In the genomic region with DNA sequence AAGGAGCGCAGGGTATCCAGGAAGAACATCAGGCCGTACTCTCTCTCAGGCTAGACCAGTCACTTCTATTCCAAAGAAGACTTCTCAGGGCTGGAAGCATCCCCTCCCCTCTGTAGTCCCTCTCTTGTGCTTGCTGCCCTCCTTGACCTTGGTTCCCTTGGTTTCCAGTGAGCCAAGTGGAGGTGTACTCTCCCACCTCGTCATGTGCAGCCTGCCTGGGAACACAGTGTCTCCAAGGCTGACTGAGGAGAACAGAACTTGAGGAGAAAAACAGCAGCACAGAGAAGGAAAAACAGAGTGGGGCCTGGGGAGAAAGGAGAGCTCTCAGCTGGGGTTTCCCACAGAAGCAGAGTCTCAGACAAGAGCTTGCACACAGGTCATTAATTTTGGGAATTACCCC, we compare ENCODE assay signal across 19 cellular contexts. TPM values are rescaled to one million over a fixed set of nuclear protein-coding genes. Genes with fewer than 3 reads are reported as not detected.
A peak's percentile ranks its signal among the peaks of the same experiment; 100 is the strongest.
DNase-seq lines count a peak whose midpoint lies in the region; ATAC-seq and TF ChIP-seq lines count a peak whose summit lies in the region.
"Had no signal": no experiment of that assay in that cellular context is flagged by ENCODE, and none has a peak within 500 bp of the region (broad histone marks: within the 10 kb centered on the region; RNA-seq: fewer than 3 reads in every experiment).

No MANE protein-coding gene starts in this region.

- peak overlapping the region; percentile 85 for H3K27ac Mint-ChIP-seq in activated CD4-positive, alpha-beta T cell treated with anti-CD3 and anti-CD28 coated beads for 36 hours
- H3K27ac Mint-ChIP-seq in activated naive CD8-positive, alpha-beta T cell treated with anti-CD3 and anti-CD28 coated beads, Interleukin-2, amount 50 U/mL, for 24 hours: peak overlapping the region; percentile 80
- peak overlapping the region; percentile 73 to 80 for H3K27ac Mint-ChIP-seq in natural killer cell

- peaks cover 12% of the 10 kb centered on the region for H3K36me3 ChIP-seq in OCI-LY3 (replicated peaks; ENCODE audit: low read depth, low read length)
- H3K36me3 ChIP-seq: heart left ventricle, prostate gland had no signal

- DNase-seq in activated CD4-positive, alpha-beta T cell treated with anti-CD3 and anti-CD28 coated beads for 36 hours: no peak
- DNase-seq in activated CD4-positive, alpha-beta T cell treated with anti-CD3 and anti-CD28 coated beads for 1 hour: no peak
- no peak for DNase-seq in activated naive CD8-positive, alpha-beta T cell treated with anti-CD3 and anti-CD28 coated beads, Interleukin-2, amount 50 U/mL, for 24 hours
- DNase-seq in natural killer cell (no peak), ACHN (no peak), superior temporal gyrus (ENCODE audit: extremely low spot score) (no peak)
- no peak for DNase-seq in stimulated activated naive CD4-positive, alpha-beta T cell treated with Interleukin-2 at 50 U/mL for 16 hours (lab: John Stamatoyannopoulos, UW)
- DNase-seq: DMS79 treated with DMSO at 0.1 percent for 48 hours, heart left ventricle, immature natural killer cell, NCI-H2081, NCI-H69, nephron progenitor cell, PC-3 had no signal

- H3K4me2 ChIP-seq in OCI-LY3 (ENCODE audit: low read length): peak overlapping the region; percentile 44
- H3K4me2 ChIP-seq: smooth muscle cell had no signal

- H3K4me1 Mint-ChIP-seq in activated CD4-positive, alpha-beta T cell treated with anti-CD3 and anti-CD28 coated beads for 36 hours: peaks cover 52% of the 10 kb centered on the region
- peaks cover 64% of the 10 kb centered on the region for H3K4me1 Mint-ChIP-seq in activated naive CD8-positive, alpha-beta T cell treated with anti-CD3 and anti-CD28 coated beads, Interleukin-2, amount 50 U/mL, for 24 hours
- H3K4me1 Mint-ChIP-seq in natural killer cell: peaks cover 32 to 51% of the 10 kb centered on the region in 2 donors

- in situ Hi-C loops in ACHN (cut with HindIII; ENCODE audit: low pct_ligation_motif_present, low pct_unique_long_range_greater_than_20kb, low sequenced_read_pairs): no loop called here

- no peaks in the 10 kb centered on the region for H4K20me1 ChIP-seq in OCI-LY3 (ENCODE audit: insufficient read depth, low read length)

- no peak overlapping the region for H3K4me3 ChIP-seq in OCI-LY3 (ENCODE audit: low read length)
- H3K4me3 ChIP-seq: heart left ventricle, prostate gland, smooth muscle cell had no signal

- H3K27ac ChIP-seq in OCI-LY3 (ENCODE audit: low read length): peak overlapping the region; percentile 2; the same call in 1 of the 2 replicates
- H3K27ac ChIP-seq: C4-2B, prostate gland had no signal

- peak; percentile 4 for ATAC-seq in activated CD4-positive, alpha-beta T cell treated with anti-CD3 and anti-CD28 coated beads for 36 hours
- no peak for ATAC-seq in activated naive CD8-positive, alpha-beta T cell treated with anti-CD3 and anti-CD28 coated beads, Interleukin-2, amount 50 U/mL, for 24 hours
- ATAC-seq in natural killer cell: no peak
- ATAC-seq: heart left ventricle, HepG2, PC-3 had no signal

- no peaks in the 10 kb centered on the region for H3K79me2 ChIP-seq in OCI-LY3 (ENCODE audit: low read length)

- POLR2A ChIA-PET in activated CD4-positive, alpha-beta T cell treated with anti-CD3 and anti-CD28 coated beads for 36 hours (lab: Charles Lee): no interaction called here

- no peak for TF ChIP-seq CTCF in OCI-LY3 (IDR thresholded peaks at IDR 0.05; ENCODE audit: low read depth, low read length)
- TF ChIP-seq CTCF in natural killer cell (IDR thresholded peaks at IDR 0.05): no peak

- H3K4me1 ChIP-seq in OCI-LY3 (ENCODE audit: low read length): peaks cover 48% of the 10 kb centered on the region
- H3K4me1 ChIP-seq: prostate gland had no signal

- H2AFZ ChIP-seq in OCI-LY3 (ENCODE audit: low read depth, low read length): no peak overlapping the region

- H3K27me3 Mint-ChIP-seq in activated CD4-positive, alpha-beta T cell treated with anti-CD3 and anti-CD28 coated beads for 36 hours: no peaks in the 10 kb centered on the region
- no peaks in the 10 kb centered on the region for H3K27me3 Mint-ChIP-seq in activated naive CD8-positive, alpha-beta T cell treated with anti-CD3 and anti-CD28 coated beads, Interleukin-2, amount 50 U/mL, for 24 hours
- no peaks in the 10 kb centered on the region for H3K27me3 Mint-ChIP-seq in natural killer cell (ENCODE audit: low read depth in 2 of 2)

- no peaks in the 10 kb centered on the region for H3K9me3 Mint-ChIP-seq in activated CD4-positive, alpha-beta T cell treated with anti-CD3 and anti-CD28 coated beads for 36 hours (ENCODE audit: low read depth)
- no peaks in the 10 kb centered on the region for H3K9me3 Mint-ChIP-seq in activated naive CD8-positive, alpha-beta T cell treated with anti-CD3 and anti-CD28 coated beads, Interleukin-2, amount 50 U/mL, for 24 hours
- H3K9me3 Mint-ChIP-seq in natural killer cell: no peaks in the 10 kb centered on the region
- H3K9me3 Mint-ChIP-seq: immature natural killer cell, nephron progenitor cell had no signal

- H3K9ac ChIP-seq in OCI-LY3 (ENCODE audit: low read length): peak overlapping the region; percentile 2; the same call in 1 of the 2 replicates

- H3K27me3 ChIP-seq in OCI-LY3 (ENCODE audit: low read depth, low read length): no peaks in the 10 kb centered on the region
- H3K27me3 ChIP-seq: heart left ventricle had no signal

- H3K36me3 Mint-ChIP-seq in activated CD4-positive, alpha-beta T cell treated with anti-CD3 and anti-CD28 coated beads for 36 hours (ENCODE audit: low read depth): no peaks in the 10 kb centered on the region
- H3K36me3 Mint-ChIP-seq in activated naive CD8-positive, alpha-beta T cell treated with anti-CD3 and anti-CD28 coated beads, Interleukin-2, amount 50 U/mL, for 24 hours (ENCODE audit: low read depth): no peaks in the 10 kb centered on the region
- H3K36me3 Mint-ChIP-seq in natural killer cell: no peaks in the 10 kb centered on the region

- intact Hi-C loops in activated CD4-positive, alpha-beta T cell treated with anti-CD3 and anti-CD28 coated beads for 36 hours (cut with DNase I, micrococcal nuclease): loop anchor here (5.0 kb wide), 2 partner anchors 55 to 515 kb away; no protein-coding TSS in a partner anchor
- intact Hi-C loops in natural killer cell (cut with micrococcal nuclease): no loop called here

- no peak overlapping the region for H3K4me3 Mint-ChIP-seq in activated CD4-positive, alpha-beta T cell treated with anti-CD3 and anti-CD28 coated beads for 36 hours
- H3K4me3 Mint-ChIP-seq in activated naive CD8-positive, alpha-beta T cell treated with anti-CD3 and anti-CD28 coated beads, Interleukin-2, amount 50 U/mL, for 24 hours: no peak overlapping the region
- no peak overlapping the region for H3K4me3 Mint-ChIP-seq in natural killer cell
- H3K4me3 Mint-ChIP-seq: nephron progenitor cell had no signal

- CTCF ChIA-PET in activated CD4-positive, alpha-beta T cell treated with anti-CD3 and anti-CD28 coated beads for 36 hours (lab: Charles Lee): interaction anchor here (1.1 to 3.1 kb wide), 3 partner anchors 8 to 55 kb away, joined by 3 to 17 read pairs (median 4); a partner anchor contains a TSS

- H3K9me3 ChIP-seq in OCI-LY3 (ENCODE audit: insufficient read depth, low read length): no peaks in the 10 kb centered on the region
- H3K9me3 ChIP-seq: heart left ventricle, prostate gland had no signal

RNA-seq across cellular contexts. Expression of gene HAUS1, which starts 52.7 kb away (rescaled TPM):
- total RNA-seq in activated CD4-positive, alpha-beta T cell treated with anti-CD3 and anti-CD28 coated beads for 36 hours: 10 to 100 TPM; 62.2 to 79.9 TPM
- 10 to 100 TPM; 15.2 to 20.8 (median 16.3) TPM for total RNA-seq in natural killer cell

RNA-seq across cellular contexts. Expression of gene ATP5F1A, which starts 58.7 kb away (rescaled TPM):
- total RNA-seq in activated CD4-positive, alpha-beta T cell treated with anti-CD3 and anti-CD28 coated beads for 36 hours: 100 to 1,000 TPM; 375 to 515 TPM
- total RNA-seq in natural killer cell: 100 to 1,000 TPM; 209 to 218 (median 218) TPM
